ENCODE assay signal across 8 cellular contexts in genomic region chr12:59113831-59114273, GRCh38.
DNase-seq lines count a peak whose midpoint lies in the region; ATAC-seq lines count a peak whose summit lies in the region.

No MANE protein-coding gene starts in this region.

- intact Hi-C loops in posterior vena cava (cut with DNase I), result loop anchor here in 1 of 2 donors (5.0 kb wide), 1 partner anchor 38 kb away; no protein-coding TSS in a partner anchor

- ATAC-seq in GM21367 (IDR thresholded peaks at IDR 0.05; ENCODE audit: unreplicated experiment) (peak; percentile 89), HG03558 (IDR thresholded peaks at IDR 0.05; ENCODE audit: extremely low read depth, unreplicated experiment) (peak; percentile 72)

- DNase-seq in Daoy (ENCODE audit: low read depth) (peak; percentile 81), NCI-H510A treated with DMSO at 0.1 percent for 48 hours (lab: John Stamatoyannopoulos, UW) (peak; percentile 50), glomerular endothelial cell (ENCODE audit: extremely low read depth, low read depth, low spot score) (peak; percentile 48), posterior vena cava (ENCODE audit: low spot score) (peak; percentile 91), NCI-H2227 (lab: John Stamatoyannopoulos, UW; ENCODE audit: unreplicated experiment) (no peak)
- DNase-seq in activated CD8-positive, alpha-beta memory T cell treated with anti-CD3 and anti-CD28 coated beads, Interleukin-2, amount 50 U/mL, for 48 hours, result peak; percentile 71
